ENCODE assay signal across 1 cellular context in the genomic region with DNA sequence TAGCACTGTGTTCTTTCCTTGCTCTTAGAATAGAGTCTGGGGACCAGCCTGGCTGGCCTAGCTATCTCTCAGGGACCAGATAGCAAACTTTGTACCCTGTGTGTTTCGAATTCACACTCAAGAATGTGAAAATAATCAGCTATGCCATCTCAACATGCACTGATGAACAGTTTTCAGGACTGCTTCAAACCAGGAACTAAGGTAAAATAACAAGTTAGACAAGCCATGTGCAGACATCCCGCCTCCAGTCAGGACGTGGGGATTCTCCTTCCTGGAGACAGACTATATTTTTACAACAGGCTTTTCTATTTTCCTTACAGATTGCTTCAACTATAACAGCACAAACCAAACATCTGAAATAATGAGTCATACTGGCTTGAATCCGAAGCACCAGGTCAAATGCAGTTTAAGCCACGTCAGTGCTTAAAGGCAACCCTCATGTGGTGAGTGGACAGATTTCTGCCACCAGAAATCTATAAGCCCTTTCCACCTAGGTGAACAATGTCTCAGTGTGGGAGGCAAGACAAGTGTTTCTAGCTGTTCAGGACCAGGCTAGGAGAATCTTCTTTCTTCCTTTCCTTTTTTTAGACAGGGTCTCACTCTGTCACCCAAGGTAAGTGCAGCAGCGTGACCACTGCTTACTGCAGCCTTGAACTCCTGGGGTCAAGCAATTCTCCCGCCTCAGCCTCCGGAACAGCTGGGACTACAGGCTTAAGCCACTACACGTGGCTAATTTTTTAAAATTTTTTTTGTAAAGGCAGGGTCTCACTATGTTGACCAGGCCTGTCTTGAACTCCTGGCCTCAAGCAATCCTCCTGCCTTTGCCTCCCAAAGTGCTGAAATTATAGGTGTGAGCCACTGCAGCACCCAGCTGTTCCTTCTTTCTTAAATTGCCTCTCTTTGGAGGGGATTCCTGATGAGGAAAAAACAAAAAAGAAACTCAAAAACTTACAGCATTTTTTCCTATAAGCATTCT.
TF ChIP-seq lines count a peak whose summit lies in the region.

No MANE protein-coding gene starts in this region.

TF ChIP-seq in IMR-90, 13 proteins besides CTCF, POLR2A, EP300 and RAD21 (continued from another document):
- no peak; the same call in 1 of the 2 replicates for TF ChIP-seq USF2 (IDR thresholded peaks at IDR 0.05; ENCODE audit: low read depth, low read length)
- no peak for TF ChIP-seq RFX5 (IDR thresholded peaks at IDR 0.05; ENCODE audit: low read depth, low read length)
- TF ChIP-seq BHLHE40 (IDR thresholded peaks at IDR 0.05; ENCODE audit: low read depth, low read length) = peak; percentile 40; the same call in 1 of the 2 replicates
- peak; percentile 23; the same call in 1 of the 2 replicates for TF ChIP-seq SMC3 (IDR thresholded peaks at IDR 0.05; ENCODE audit: low read depth, low read length)
